ENCODE assay signal across 8 cellular contexts in the genomic region with DNA sequence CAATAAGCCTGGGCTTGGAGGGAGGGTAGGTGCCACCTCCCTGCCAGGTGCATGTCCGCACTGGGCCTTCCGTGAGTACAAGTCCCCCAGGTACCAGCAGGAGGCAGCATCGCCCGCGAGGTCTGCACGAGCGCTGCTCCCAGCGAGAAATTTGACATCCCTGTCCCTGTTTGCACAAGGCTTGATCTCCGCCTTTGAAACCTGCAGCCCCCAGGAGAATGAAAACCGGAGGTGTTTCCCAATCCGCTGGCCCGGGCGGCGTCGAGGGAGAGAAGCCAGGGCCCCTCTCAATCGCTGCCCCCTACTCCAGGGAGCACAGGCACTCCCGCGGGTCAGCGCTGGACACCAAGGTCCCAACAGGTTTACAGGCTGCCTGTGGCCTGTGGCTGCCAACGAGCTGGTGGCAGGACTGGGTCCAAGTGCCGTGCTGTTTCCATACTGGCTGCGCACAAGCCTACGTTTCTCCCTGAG. TPM values are rescaled to one million over a fixed set of nuclear protein-coding genes. Genes with fewer than 3 reads are reported as not detected.
DNase-seq lines count a peak whose midpoint lies in the region; ATAC-seq, FAIRE-seq and TF ChIP-seq lines count a peak whose summit lies in the region.

No MANE protein-coding gene starts in this region.

- H3K36me3 ChIP-seq in pancreas (no peaks in the 10 kb centered on the region), upper lobe of left lung (peaks cover 0 to 5% (median 3%) of the 10 kb centered on the region in 4 donors)

- TF ChIP-seq EP300 in upper lobe of left lung (IDR thresholded peaks at IDR 0.05): no peak

- intact Hi-C loops in pancreas (cut with DNase I): no loop called here

- DNase-seq in AG09309 (ENCODE audit: low read depth): no peak
- DNase-seq in NCI-H146 (lab: John Stamatoyannopoulos, UW): peak; percentile 3
- peak; percentile 91 for DNase-seq in activated CD8-positive, alpha-beta memory T cell treated with anti-CD3 and anti-CD28 coated beads, Interleukin-2, amount 50 U/mL, for 48 hours
- peak; percentile 44 to 86 (median 62) for DNase-seq in pancreas
- peak; percentile 67 to 88 for DNase-seq in upper lobe of left lung
- no peak for DNase-seq in NCI-H2029 treated with DMSO at 0.1 percent for 48 hours (lab: John Stamatoyannopoulos, UW)

- TF ChIP-seq POLR2A in upper lobe of left lung (IDR thresholded peaks at IDR 0.05): no peak

- no peak for FAIRE-seq in pancreas (lab: Jason Lieb, UNC)

- peak; percentile 50 for ATAC-seq in GM19468 (IDR thresholded peaks at IDR 0.05; ENCODE audit: extremely low read depth, unreplicated experiment)
- ATAC-seq in esophagus mucosa: peak; percentile 65
- peak; percentile 71 to 77 (median 73) for ATAC-seq in pancreas
- peak; percentile 13 to 41 for ATAC-seq in upper lobe of left lung (ENCODE audit: low FRiP score in 2 of 2)

- H3K27me3 ChIP-seq in pancreas: peaks cover 0 to 7% (median 2%) of the 10 kb centered on the region in 4 donors
- H3K27me3 ChIP-seq in upper lobe of left lung: peaks cover 0 to 13% (median 2%) of the 10 kb centered on the region in 4 donors

- 2 to 3% methylated on average over 23 of the region's 23 CpGs for WGBS in pancreas, 2 donors
- WGBS in upper lobe of left lung, 2 donors: 0 to 8% methylated on average over 7 to 22 of the region's 23 CpGs

- no peaks in the 10 kb centered on the region for H3K9me3 ChIP-seq in pancreas
- H3K9me3 ChIP-seq in upper lobe of left lung: no peaks in the 10 kb centered on the region

- H3K27ac ChIP-seq in pancreas (no peak overlapping the region), upper lobe of left lung (peak overlapping the region in 1 of 4 donors; percentile 43)

- H3K4me1 ChIP-seq in pancreas: peaks cover 0 to 7% (median 0%) of the 10 kb centered on the region in 3 donors
- peaks cover 26 to 38% (median 30%) of the 10 kb centered on the region in 4 donors for H3K4me1 ChIP-seq in upper lobe of left lung

- TF ChIP-seq CTCF in AG09309 (IDR thresholded peaks at IDR 0.05; ENCODE audit: control insufficient read depth, insufficient read depth, low read depth, low read length, missing control alignments): peak; percentile 68
- peak; percentile 39 to 53 (median 44) for TF ChIP-seq CTCF in pancreas (IDR thresholded peaks at IDR 0.05)
- TF ChIP-seq CTCF in upper lobe of left lung (IDR thresholded peaks at IDR 0.05): peak; percentile 49 to 72 (median 64)

- H3K4me3 ChIP-seq in AG09309 (ENCODE audit: control insufficient read depth, low read depth, low read length): peak overlapping the region; percentile 59
- H3K4me3 ChIP-seq in pancreas: peak overlapping the region in 2 of 4 donors; percentile 20 to 51
- H3K4me3 ChIP-seq in upper lobe of left lung: peak overlapping the region; percentile 43 to 63 (median 49)

RNA-seq across cellular contexts. Expression of gene HAPLN3, which starts 1.0 kb away (rescaled TPM):
- total RNA-seq in esophagus mucosa (5.6 TPM), pancreas (1 to 10 TPM in 4 of 6 donors, under 1 TPM in 2; 0.32 to 3.7 (median 1.3) TPM), upper lobe of left lung (10 to 100 TPM in 1 of 6 donors, 1 to 10 TPM in 5; 1.7 to 23.0 (median 4.6) TPM)
- polyA plus RNA-seq in pancreas: 1 to 10 TPM; 2.7 to 3.1 TPM

RNA-seq across cellular contexts. Expression of gene MFGE8, which starts 18.8 kb away (rescaled TPM):
- total RNA-seq in esophagus mucosa: 43.8 TPM
- 10 to 100 TPM in 4 of 6 donors, 1 to 10 TPM in 2; 6.1 to 34.3 (median 16.5) TPM for total RNA-seq in pancreas
- polyA plus RNA-seq in pancreas: 10 to 100 TPM; 33.1 to 34.5 TPM
- total RNA-seq in upper lobe of left lung: 100 to 1,000 TPM in 5 of 6 donors, 10 to 100 TPM in 1; 87.8 to 423 (median 144) TPM

Comparison
In these comparisons a context has a peak if more than half of its experiments do, and no peak if none do; other contexts are left out.
1. DNase-seq: peak in NCI-H146 (single experiment), activated CD8-positive, alpha-beta memory T cell treated with anti-CD3 and anti-CD28 coated beads, Interleukin-2, amount 50 U/mL, for 48 hours (single experiment), pancreas (6 of 6) and upper lobe of left lung (2 of 2); none in AG09309 (single experiment) and NCI-H2029 treated with DMSO at 0.1 percent for 48 hours (single experiment).
2. Peak in every context shown above with its lines, with median percentiles within 50 percentile points of each other: CTCF ChIP-seq and ATAC-seq.